In genomic region chr2:157741819-157742484, GRCh38 we compare ENCODE assay signal across 29 cellular contexts.
DNase-seq lines count a peak whose midpoint lies in the region; ATAC-seq and TF ChIP-seq lines count a peak whose summit lies in the region.
"Had no signal": no experiment of that assay in that cellular context is flagged by ENCODE, and none has a peak within 500 bp of the region (broad histone marks: within the 10 kb centered on the region; RNA-seq: fewer than 3 reads in every experiment).

No MANE protein-coding gene starts in this region.

- H3K27me3 Mint-ChIP-seq in WTC11 (ENCODE audit: low read depth) = no peaks in the 10 kb centered on the region
- H3K27me3 Mint-ChIP-seq in stimulated activated naive B cell treated with anti-CD40 and anti-IgM and Interleukin-4, amounts not matched to agents 10 μg/mL and 1 μg/mL and 100 μg/mL, for 72 hours = no peaks in the 10 kb centered on the region
- H3K27me3 Mint-ChIP-seq: activated naive CD4-positive, alpha-beta T cell treated with anti-CD3 and anti-CD28 coated beads, Interleukin-2, amount 50 U/mL, for 24 hours had no signal

- H3K36me3 ChIP-seq in transverse colon = peaks cover 0 to 18% (median 5%) of the 10 kb centered on the region in 4 donors
- H3K36me3 ChIP-seq: breast epithelium, colonic mucosa, ovary had no signal

- H3K27ac Mint-ChIP-seq in WTC11 = peak overlapping the region; percentile 11; the same call in 1 of the 2 replicates
- peak overlapping the region; percentile 37 for H3K27ac Mint-ChIP-seq in stimulated activated naive B cell treated with anti-CD40 and anti-IgM and Interleukin-4, amounts not matched to agents 10 μg/mL and 1 μg/mL and 100 μg/mL, for 72 hours
- H3K27ac Mint-ChIP-seq: activated naive CD4-positive, alpha-beta T cell treated with anti-CD3 and anti-CD28 coated beads, Interleukin-2, amount 50 U/mL, for 24 hours had no signal

- in situ Hi-C loops in transverse colon (cut with MboI; ENCODE audit: low pct_ligation_motif_present in 1 of 4, low pct_unique_long_range_greater_than_20kb in 1 of 4, low sequenced_read_pairs in 3 of 4) = no loop called here

- H3K4me3 Mint-ChIP-seq in WTC11 = no peak overlapping the region
- H3K4me3 Mint-ChIP-seq in stimulated activated naive B cell treated with anti-CD40 and anti-IgM and Interleukin-4, amounts not matched to agents 10 μg/mL and 1 μg/mL and 100 μg/mL, for 72 hours = no peak overlapping the region
- H3K4me3 Mint-ChIP-seq: activated naive CD4-positive, alpha-beta T cell treated with anti-CD3 and anti-CD28 coated beads, Interleukin-2, amount 50 U/mL, for 24 hours; activated T-cell treated with anti-CD3 and anti-CD28 coated beads, Interleukin-2, amount 50 U/mL, for 4 hours; nephron progenitor cell had no signal

- intact Hi-C loops in Right ventricle myocardium inferior (cut with DNase I) (no loop called here), cardiac septum (cut with DNase I) (no loop called here), transverse colon (cut with DNase I; ENCODE audit: low total_unique reads) (no loop called here)

- no peaks in the 10 kb centered on the region for H3K9me3 ChIP-seq in transverse colon
- H3K9me3 ChIP-seq: BLaER1, breast epithelium, colonic mucosa, SJSA1, tibial artery had no signal

- TF ChIP-seq CTCF in WTC11 (IDR thresholded peaks at IDR 0.05) (no peak), transverse colon (IDR thresholded peaks at IDR 0.05) (no peak)

- H3K36me3 Mint-ChIP-seq in WTC11 = peaks cover 13% of the 10 kb centered on the region
- H3K36me3 Mint-ChIP-seq in stimulated activated naive B cell treated with anti-CD40 and anti-IgM and Interleukin-4, amounts not matched to agents 10 μg/mL and 1 μg/mL and 100 μg/mL, for 72 hours = peaks cover 22 to 31% of the 10 kb centered on the region in 2 donors

- no peak for TF ChIP-seq EP300 in transverse colon (IDR thresholded peaks at IDR 0.05; ENCODE audit: low read depth)

- H3K27me3 ChIP-seq in transverse colon = no peaks in the 10 kb centered on the region
- H3K27me3 ChIP-seq: BLaER1, breast epithelium, colonic mucosa, ovary, SJSA1, tibial artery had no signal

- WGBS in transverse colon (ENCODE audit: low coverage in 1 of 2), 2 donors = 95% methylated on average over 12 to 14 of the region's 14 CpGs

- CTCF ChIA-PET in WTC11 (lab: Charles Lee) = no interaction called here

- DNase-seq in Right ventricle myocardium inferior (ENCODE audit: missing footprints) = no peak
- DNase-seq in cardiac septum (ENCODE audit: low spot score) = no peak
- DNase-seq in WTC11 (ENCODE audit: low spot score) = no peak
- peak; percentile 20 for DNase-seq in inferior parietal cortex (ENCODE audit: extremely low spot score)
- DNase-seq in stimulated activated naive B cell treated with anti-CD40 and anti-IgM and Interleukin-4, amounts not matched to agents 10 μg/mL and 1 μg/mL and 100 μg/mL, for 72 hours = no peak
- no peak for DNase-seq in transverse colon
- DNase-seq: activated CD4-positive, alpha-beta T cell treated with anti-CD3 and anti-CD28 coated beads for 48 hours; activated T-cell treated with anti-CD3 and anti-CD28 coated beads, Interleukin-2, amount 50 U/mL, for 4 hours; colonic mucosa; DMS79; effector CD4-positive, alpha-beta T cell; GDM1; GM23248; left cardiac atrium; mesenchymal stem cell; NCI-H146; NCI-H82; nephron progenitor cell; ovary; retina; stimulated activated CD4-positive, alpha-beta T cell treated with anti-CD3 and anti-CD28 coated beads, Interleukin-1b, Interleukin-23, amount 100 ng/mL, for 48 hours; T-helper 9 cell; tibial artery had no signal

- no peaks in the 10 kb centered on the region for H3K4me1 ChIP-seq in transverse colon
- H3K4me1 ChIP-seq: BLaER1, breast epithelium, colonic mucosa, SJSA1, tibial artery had no signal

- POLR2A ChIA-PET in WTC11 (lab: Charles Lee) = no interaction called here

- ATAC-seq in Right ventricle myocardium inferior (peak; percentile 31), WTC11 (peak; percentile 48), HG03342 (IDR thresholded peaks at IDR 0.05; ENCODE audit: unreplicated experiment) (no peak)
- ATAC-seq in stimulated activated naive B cell treated with anti-CD40 and anti-IgM and Interleukin-4, amounts not matched to agents 10 μg/mL and 1 μg/mL and 100 μg/mL, for 72 hours (replicated peaks) = no peak
- ATAC-seq: activated T-cell treated with anti-CD3 and anti-CD28 coated beads, Interleukin-2, amount 50 U/mL, for 4 hours had no signal

- H3K4me3 ChIP-seq in transverse colon = no peak overlapping the region
- H3K4me3 ChIP-seq: BLaER1, breast epithelium, colonic mucosa, GM23248, ovary, SJSA1, smooth muscle cell, tibial artery had no signal

- H3K4me1 Mint-ChIP-seq in WTC11 = no peaks in the 10 kb centered on the region
- peaks cover 11 to 16% of the 10 kb centered on the region in 2 donors for H3K4me1 Mint-ChIP-seq in stimulated activated naive B cell treated with anti-CD40 and anti-IgM and Interleukin-4, amounts not matched to agents 10 μg/mL and 1 μg/mL and 100 μg/mL, for 72 hours
- H3K4me1 Mint-ChIP-seq: activated naive CD4-positive, alpha-beta T cell treated with anti-CD3 and anti-CD28 coated beads, Interleukin-2, amount 50 U/mL, for 24 hours had no signal

- peaks cover 4% of the 10 kb centered on the region; the same call in 1 of the 2 replicates for H3K9me3 Mint-ChIP-seq in WTC11
- H3K9me3 Mint-ChIP-seq in stimulated activated naive B cell treated with anti-CD40 and anti-IgM and Interleukin-4, amounts not matched to agents 10 μg/mL and 1 μg/mL and 100 μg/mL, for 72 hours = no peaks in the 10 kb centered on the region
- H3K9me3 Mint-ChIP-seq: activated naive CD4-positive, alpha-beta T cell treated with anti-CD3 and anti-CD28 coated beads, Interleukin-2, amount 50 U/mL, for 24 hours; activated T-cell treated with anti-CD3 and anti-CD28 coated beads, Interleukin-2, amount 50 U/mL, for 4 hours had no signal

- no peak for TF ChIP-seq POLR2A in transverse colon (IDR thresholded peaks at IDR 0.05)

- no peak overlapping the region for H3K27ac ChIP-seq in transverse colon
- H3K27ac ChIP-seq: BLaER1, breast epithelium, colonic mucosa, GM23248, ovary, SJSA1, tibial artery had no signal

TF ChIP-seq in WTC11, 78 proteins besides CTCF, POLR2A, EP300 and RAD21:
- TF ChIP-seq CDX4 (CRISPR knock-in tag; IDR thresholded peaks at IDR 0.05; ENCODE audit: borderline replicate concordance) (no peak), TP53 (CRISPR knock-in tag; IDR thresholded peaks at IDR 0.05) (no peak), GABPB1 (CRISPR knock-in tag; IDR thresholded peaks at IDR 0.05) (no peak), USF1 (CRISPR knock-in tag; IDR thresholded peaks at IDR 0.05) (no peak), FOXJ3 (CRISPR knock-in tag; IDR thresholded peaks at IDR 0.05; ENCODE audit: borderline replicate concordance) (no peak), IRF1 (CRISPR knock-in tag; IDR thresholded peaks at IDR 0.05) (no peak), E2F5 (CRISPR knock-in tag; IDR thresholded peaks at IDR 0.05) (no peak), ATF1 (CRISPR knock-in tag; IDR thresholded peaks at IDR 0.05) (no peak), HMGA2 (CRISPR knock-in tag; IDR thresholded peaks at IDR 0.05) (no peak), ZSCAN18 (CRISPR knock-in tag; IDR thresholded peaks at IDR 0.05) (no peak), JUN (CRISPR knock-in tag; IDR thresholded peaks at IDR 0.05) (no peak), ZNF416 (CRISPR knock-in tag; IDR thresholded peaks at IDR 0.05) (no peak)

Comparison
In these comparisons a context has a peak if more than half of its experiments do, and no peak if none do; other contexts are left out.
1. ATAC-seq: peak in Right ventricle myocardium inferior (single experiment) and WTC11 (single experiment); none in stimulated activated naive B cell treated with anti-CD40 and anti-IgM and Interleukin-4, amounts not matched to agents 10 μg/mL and 1 μg/mL and 100 μg/mL, for 72 hours (0 of 2) and HG03342 (single experiment).